In the genomic region with DNA sequence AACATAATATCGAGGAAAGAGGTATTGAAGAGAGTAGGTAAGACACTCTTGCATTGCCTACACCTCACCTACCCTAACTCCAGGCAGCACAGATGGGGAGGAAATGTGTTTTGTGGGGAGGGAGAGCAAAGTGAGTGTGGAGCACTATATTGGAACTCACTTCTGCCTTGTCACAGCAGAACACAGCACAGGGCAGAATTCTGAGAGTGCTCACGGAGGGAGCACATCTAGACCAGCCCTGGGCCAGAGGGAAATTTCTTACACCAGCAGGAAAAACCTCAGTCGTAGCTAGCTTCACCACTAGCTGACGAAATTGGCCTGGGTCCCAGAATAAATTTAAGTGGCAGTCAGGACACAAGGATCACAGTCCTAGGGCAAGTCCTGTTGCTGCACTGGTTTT, we compare ENCODE assay signal across 21 cellular contexts.
DNase-seq lines count a peak whose midpoint lies in the region; ATAC-seq and TF ChIP-seq lines count a peak whose summit lies in the region.
"Had no signal": no experiment of that assay in that cellular context is flagged by ENCODE, and none has a peak within 500 bp of the region (broad histone marks: within the 10 kb centered on the region; RNA-seq: fewer than 3 reads in every experiment).

No MANE protein-coding gene starts in this region.

- H3K14ac ChIP-seq in H9 (ENCODE audit: insufficient read depth, low read length): no peak overlapping the region

- intact Hi-C loops in esophagus squamous epithelium (cut with DNase I): no loop called here

- TF ChIP-seq POLR2A in esophagus squamous epithelium (IDR thresholded peaks at IDR 0.05): no peak

- no peak overlapping the region for H2AK5ac ChIP-seq in H9 (ENCODE audit: insufficient read length, low read length)

- 0 out of 7 replicates have a peak overlapping the region, but pooled peaks of 1 of the 3 experiments have one; percentile 8 for H3K27ac Mint-ChIP-seq in H9
- H3K27ac Mint-ChIP-seq: CD4-positive, alpha-beta T cell had no signal

- H3K27ac ChIP-seq in H9 (ENCODE audit: insufficient read length, low read depth, low read length) (no peak overlapping the region), RWPE2 (ENCODE audit: poor library complexity, severe bottlenecking) (no peak overlapping the region), esophagus squamous epithelium (no peak overlapping the region)

- no peak overlapping the region for H3K4me2 ChIP-seq in H9 (ENCODE audit: insufficient read depth, insufficient read length, low read length)

- no peaks in the 10 kb centered on the region for H3K27me3 Mint-ChIP-seq in H9 (ENCODE audit: low read depth)
- H3K27me3 Mint-ChIP-seq: CD4-positive, alpha-beta T cell had no signal

- peaks cover 0 to 5% (median 0%) of the 10 kb centered on the region in 3 experiments; a peak in 1 of 7 replicates for H3K36me3 Mint-ChIP-seq in H9 (ENCODE audit: insufficient read depth in 1 of 3, low read depth in 3 of 3)

- no peak overlapping the region for H2BK15ac ChIP-seq in H9 (ENCODE audit: low read depth, low read length)

- no peak overlapping the region for H3K56ac ChIP-seq in H9 (ENCODE audit: insufficient read length, low read depth, low read length)

- peaks cover 4 to 8% of the 10 kb centered on the region in 2 experiments; a peak in 1 of 5 replicates for H3K9me3 Mint-ChIP-seq in H9

- H3K27me3 ChIP-seq in H9 (ENCODE audit: insufficient read depth, low read length) (no peaks in the 10 kb centered on the region), RWPE2 (ENCODE audit: insufficient read depth, poor library complexity, severe bottlenecking) (no peaks in the 10 kb centered on the region), esophagus squamous epithelium (no peaks in the 10 kb centered on the region)
- H3K27me3 ChIP-seq: BE2C had no signal

- H3K36me3 ChIP-seq in RWPE2 (ENCODE audit: low read depth) (no peaks in the 10 kb centered on the region), esophagus squamous epithelium (no peaks in the 10 kb centered on the region)
- H3K36me3 ChIP-seq: BE2C had no signal

- H2BK5ac ChIP-seq in H9 (ENCODE audit: insufficient read length, low read length): no peak overlapping the region

- peak overlapping the region; percentile 70 for H4K5ac ChIP-seq in H9 (ENCODE audit: insufficient read length, low read depth, low read length)

- no peak overlapping the region for H3K4me3 Mint-ChIP-seq in H9
- H3K4me3 Mint-ChIP-seq: CD4-positive, alpha-beta T cell had no signal

- no peak overlapping the region for H2BK20ac ChIP-seq in H9 (ENCODE audit: low read depth, low read length, poor library complexity, severe bottlenecking)

- H4K20me1 ChIP-seq in H9 (ENCODE audit: control insufficient read depth, insufficient read depth, insufficient read length): no peaks in the 10 kb centered on the region

- H3K4me1 ChIP-seq in H9 (ENCODE audit: insufficient read depth, low read length) (no peaks in the 10 kb centered on the region), RWPE2 (ENCODE audit: insufficient read depth, poor library complexity, severe bottlenecking) (no peaks in the 10 kb centered on the region), esophagus squamous epithelium (no peaks in the 10 kb centered on the region)
- H3K4me1 ChIP-seq: BE2C had no signal

- no peak overlapping the region for H2AFZ ChIP-seq in H9 (ENCODE audit: low read length)

- peak; percentile 12; the same call in 1 of the 3 replicates for ATAC-seq in RWPE2 (ENCODE audit: low read depth)
- ATAC-seq: Panc1 had no signal

- no peaks in the 10 kb centered on the region for H3K79me1 ChIP-seq in H9 (ENCODE audit: insufficient read depth, low read depth, low read length, poor library complexity, severe bottlenecking)

- no peak overlapping the region for H3T11ph ChIP-seq in H9 (ENCODE audit: low read length)

- no peak overlapping the region for H3K23ac ChIP-seq in H9 (ENCODE audit: insufficient read length, low read depth, low read length)

- no peaks in the 10 kb centered on the region for H3K9me3 ChIP-seq in H9 (ENCODE audit: control insufficient read depth, low read depth, low read length)
- no peaks in the 10 kb centered on the region for H3K9me3 ChIP-seq in RWPE2 (ENCODE audit: severe bottlenecking)
- no peaks in the 10 kb centered on the region for H3K9me3 ChIP-seq in esophagus squamous epithelium
- H3K9me3 ChIP-seq: BE2C had no signal

- H3K4me1 Mint-ChIP-seq in H9: peaks cover 2 to 7% of the 10 kb centered on the region in 2 experiments; a peak in 3 of 4 replicates

- no peaks in the 10 kb centered on the region for H3K23me2 ChIP-seq in H9 (ENCODE audit: insufficient read length, low read depth, low read length, poor library complexity, severe bottlenecking)

- H3K9ac ChIP-seq in H9 (ENCODE audit: extremely low read depth, insufficient read length, low read length): no peak overlapping the region

- no peak for TF ChIP-seq CTCF in H9 (conservative IDR thresholded peaks at IDR 0.05)
- no peak for TF ChIP-seq CTCF in RWPE2 (IDR thresholded peaks at IDR 0.05; ENCODE audit: poor library complexity, severe bottlenecking)
- TF ChIP-seq CTCF in esophagus squamous epithelium (IDR thresholded peaks at IDR 0.05): no peak

- no CpG with 5 or more reads among the region's 4 CpGs for WGBS in H9 (ENCODE audit: extremely low coverage, insufficient read length, low lambda C conversion rate)
- 72 to 79% methylated on average over 2 to 3 of the region's 4 CpGs for WGBS in esophagus squamous epithelium, 2 donors

- no peak overlapping the region for H3K4me3 ChIP-seq in RWPE2 (ENCODE audit: severe bottlenecking)
- no peak overlapping the region for H3K4me3 ChIP-seq in esophagus squamous epithelium
- H3K4me3 ChIP-seq: GM12878 had no signal

- H2BK12ac ChIP-seq in H9 (ENCODE audit: insufficient read length, low read depth, low read length): no peak overlapping the region

- no peak overlapping the region for H4K8ac ChIP-seq in H9 (replicated peaks; ENCODE audit: insufficient read length, low read depth, low read length)

- no peak overlapping the region for H3K4ac ChIP-seq in H9 (ENCODE audit: low read depth, low read length)

- H4K91ac ChIP-seq in H9 (ENCODE audit: insufficient read length, low read depth, low read length): no peak overlapping the region

- DNase-seq in ELR (ENCODE audit: low read depth) (peak; percentile 4), H9 (no peak), RWPE2 (ENCODE audit: low spot score) (no peak), myocyte (ENCODE audit: low read depth) (peak; percentile 37), esophagus squamous epithelium (lab: John Stamatoyannopoulos, UW) (no peak), medulla oblongata (ENCODE audit: extremely low spot score) (no peak)
- no peak for DNase-seq in activated CD4-positive, alpha-beta T cell treated with anti-CD3 and anti-CD28 coated beads, Interleukin-2, amount 50 U/mL, for 48 hours
- DNase-seq: BE2C; CD4-positive, alpha-beta T cell; DMS79 treated with DMSO at 0.1 percent for 48 hours; GDM1; IMR-90; Karpas-422; NCI-H1105 treated with DMSO at 0.1 percent for 48 hours; NCI-H187 treated with DMSO at 0.1 percent for 48 hours; NCI-H2171 treated with DMSO at 0.1 percent for 48 hours; NCI-H774; Right ventricle myocardium superior; T-helper 1 cell had no signal

- no peaks in the 10 kb centered on the region for H3K79me2 ChIP-seq in H9 (ENCODE audit: insufficient read depth, low read length)

- H2BK120ac ChIP-seq in H9 (ENCODE audit: low read depth, low read length, poor library complexity, severe bottlenecking): no peak overlapping the region

- H3K18ac ChIP-seq in H9 (ENCODE audit: insufficient read length, low read depth, low read length): no peak overlapping the region

Comparison
In these comparisons a context has a peak if more than half of its experiments do, and no peak if none do; other contexts are left out.
1. DNase-seq: peak in ELR (single experiment) and myocyte (single experiment); none in H9 (single experiment), RWPE2 (single experiment), activated CD4-positive, alpha-beta T cell treated with anti-CD3 and anti-CD28 coated beads, Interleukin-2, amount 50 U/mL, for 48 hours (0 of 2), esophagus squamous epithelium (single experiment) and medulla oblongata (single experiment).